9 cellular contexts compared by ENCODE assay signal in the genomic region with DNA sequence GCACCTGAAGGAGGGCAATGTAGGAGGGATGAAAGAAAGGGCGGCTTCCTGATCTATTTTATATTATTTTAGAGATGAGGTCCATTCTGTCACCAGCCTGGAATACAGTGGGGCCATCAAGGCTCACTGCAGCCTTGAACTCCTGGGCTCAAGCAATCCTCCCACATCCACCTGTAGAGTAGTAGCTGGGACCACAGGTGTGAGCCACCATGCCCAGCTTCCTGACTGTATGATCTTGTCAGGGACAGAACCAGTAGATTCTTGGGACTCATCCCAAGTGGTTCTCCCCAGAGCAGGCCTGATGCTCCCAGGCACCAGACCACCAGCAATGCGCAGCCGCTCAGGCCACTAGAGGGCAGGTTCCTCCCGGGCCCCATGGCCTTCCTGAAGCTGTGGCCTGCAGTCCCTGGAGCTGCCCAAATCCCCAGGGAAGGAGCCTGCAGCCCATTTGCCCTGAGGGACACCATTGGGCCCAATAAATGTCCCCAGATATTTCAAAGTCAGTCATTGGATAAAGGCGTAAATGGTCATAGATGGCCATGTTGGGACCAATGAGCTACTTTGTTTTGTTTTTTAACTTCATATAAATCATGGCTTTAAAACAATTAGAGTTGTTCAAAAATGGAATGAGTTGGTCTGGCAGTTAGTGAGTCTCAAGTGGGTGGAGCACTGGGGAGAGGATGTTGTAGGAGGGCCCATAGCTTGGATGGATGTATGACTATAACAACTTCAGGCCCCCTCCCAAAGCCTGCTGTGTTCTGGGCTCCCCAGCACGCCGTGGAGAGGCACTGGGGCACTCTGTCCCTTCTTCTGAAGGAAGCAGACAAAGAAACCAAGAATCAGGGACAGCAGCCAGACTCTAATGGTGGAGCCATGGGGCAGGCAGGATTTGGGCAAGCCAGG. TPM values are rescaled to one million over a fixed set of nuclear protein-coding genes. Genes with fewer than 3 reads are reported as not detected.
DNase-seq lines count a peak whose midpoint lies in the region; ATAC-seq, FAIRE-seq and TF ChIP-seq lines count a peak whose summit lies in the region.
"Had no signal": no experiment of that assay in that cellular context is flagged by ENCODE, and none has a peak within 500 bp of the region (broad histone marks: within the 10 kb centered on the region; RNA-seq: fewer than 3 reads in every experiment).

No MANE protein-coding gene starts in this region.

- TF ChIP-seq CTCF in Caco-2 (IDR thresholded peaks at IDR 0.05; ENCODE audit: insufficient read depth in 1 of 2, low read depth in 1 of 2, low read length in 1 of 2, severe bottlenecking in 1 of 2, unreplicated experiment in 1 of 2): peak; percentile 86 to 92
- peak; percentile 75 for TF ChIP-seq CTCF in PC-9 (conservative IDR thresholded peaks at IDR 0.05)
- TF ChIP-seq CTCF in GM12878 (IDR thresholded peaks at IDR 0.05 in 2 of 3, conservative IDR thresholded peaks at IDR 0.05 in 1 of 3; ENCODE audit: control insufficient read depth in 2 of 3, extremely low read depth in 1 of 3, insufficient read depth in 1 of 3, low read depth in 3 of 3, low read length in 3 of 3): peak; percentile 55 to 69 (median 63)

- no peak overlapping the region for H3K27ac Mint-ChIP-seq in Caco-2 (ENCODE audit: unreplicated experiment)

- TF ChIP-seq EP300 in GM12878 (IDR thresholded peaks at IDR 0.05; ENCODE audit: borderline replicate concordance in 1 of 2, control insufficient read depth in 1 of 2, low read depth in 2 of 2, low read length in 2 of 2): no peak

- WGBS in GM12878 (ENCODE audit: insufficient coverage, insufficient replicate concordance, low lambda C conversion rate, missing lambda C conversion rate): 24% methylated on average over 7 of the region's 7 CpGs
- WGBS in iPS DF 6.9 (ENCODE audit: insufficient coverage, insufficient read length): no CpG with 5 or more reads among the region's 7 CpGs

- CTCF ChIA-PET in Caco-2 (lab: Charles Lee) (interaction anchor here (0.5 to 1.5 kb wide), 14 partner anchors 10 to 334 kb away, joined by 3 to 19 read pairs (median 4); partner anchors contain the start of genes GOLT1A and PLEKHA6), HEK293T (lab: Yijun Ruan, JAX) (interaction anchor here (0.5 to 4.7 kb wide), 14 partner anchors 11 to 603 kb away, joined by 3 to 23 read pairs (median 4); partner anchors contain the start of gene PLEKHA6), PC-9 (lab: Charles Lee) (interaction anchor here (0.7 to 1.3 kb wide), 3 partner anchors 17 to 99 kb away, joined by 4 to 13 read pairs (median 5); partner anchors contain the start of gene GOLT1A), GM12878 (lab: Yijun Ruan, JAX) (interaction anchor here (0.6 to 7.5 kb wide), 34 partner anchors 9 to 245 kb away, joined by 3 to 153 read pairs (median 4); partner anchors contain the start of genes GOLT1A and PLEKHA6)

- peak; percentile 45 for TF ChIP-seq RAD21 in GM12878 (IDR thresholded peaks at IDR 0.05; ENCODE audit: insufficient read depth, low read depth, low read length)

- DNase-seq in Caco-2: peak; percentile 76 to 84
- DNase-seq in HEK293T (ENCODE audit: extremely low spot score): peak; percentile 92
- DNase-seq in PC-9: peak in 1 of 2 experiments; percentile 52
- DNase-seq in GM12878 (ENCODE audit: low read depth, low spot score): no peak
- peak; percentile 61 for DNase-seq in iPS DF 6.9 (ENCODE audit: low read depth, low spot score)
- peak; percentile 15 to 17 for DNase-seq in stimulated activated CD8-positive, alpha-beta memory T cell treated with anti-CD3 and anti-CD28 coated beads, Interleukin-15, amount 100 ng/mL, for 48 hours (ENCODE audit: low read depth in 2 of 2)

- H3K4me1 Mint-ChIP-seq in Caco-2 (ENCODE audit: low read depth, unreplicated experiment): no peaks in the 10 kb centered on the region

- peaks cover 28% of the 10 kb centered on the region for H3F3A ChIP-seq in PC-9 (ENCODE audit: insufficient read depth, low read depth)

- in situ Hi-C loops in GM12878 (cut with MboI): no loop called here

- no TSS peak for BruUV-seq in Caco-2 (replicated peaks; lab: Mats Ljungman, UMichigan)
- no TSS peak for BruUV-seq in PC-9 (replicated peaks; lab: Mats Ljungman, UMichigan)
- no TSS peak for BruUV-seq in GM12878 (replicated peaks; lab: Mats Ljungman, UMichigan)

- H3K9me2 ChIP-seq in PC-9 (ENCODE audit: insufficient read depth): no peaks in the 10 kb centered on the region

- no peak overlapping the region for H3K4me3 Mint-ChIP-seq in Caco-2 (ENCODE audit: unreplicated experiment)

- ATAC-seq in GM12878: peak; percentile 84
- no peak for ATAC-seq in GM21381 (IDR thresholded peaks at IDR 0.05; ENCODE audit: unreplicated experiment)
- ATAC-seq in activated CD4-positive, CD25-positive, alpha-beta regulatory T cell treated with anti-CD3 and anti-CD28 coated beads, Interleukin-2, amount 50 U/mL, for 24 hours: no peak

- H3K36me3 ChIP-seq in Caco-2 (ENCODE audit: control insufficient read depth, insufficient read depth, low read length) (peaks cover 1% of the 10 kb centered on the region), PC-9 (ENCODE audit: low read depth) (peaks cover 18% of the 10 kb centered on the region; the same call in 1 of the 2 replicates), GM12878 (ENCODE audit: control insufficient read depth in 2 of 2, insufficient read depth in 2 of 2, low read length in 1 of 2) (no peaks in the 10 kb centered on the region), iPS DF 6.9 (ENCODE audit: control insufficient read depth, insufficient read depth, low read length) (no peaks in the 10 kb centered on the region)

- H3K27ac ChIP-seq in PC-9: no peak overlapping the region
- no peak overlapping the region for H3K27ac ChIP-seq in GM12878 (ENCODE audit: control insufficient read depth, insufficient read depth)
- H3K27ac ChIP-seq in iPS DF 6.9 (ENCODE audit: low read length): no peak overlapping the region

- H3K9ac ChIP-seq in GM12878 (ENCODE audit: control insufficient read depth, insufficient read depth, low read length): no peak overlapping the region

- no peak overlapping the region for H3K4me3 ChIP-seq in Caco-2 (ENCODE audit: low read depth, low read length)
- H3K4me3 ChIP-seq in PC-9: no peak overlapping the region
- H3K4me3 ChIP-seq in GM12878: no peak overlapping the region
- H3K4me3 ChIP-seq in iPS DF 6.9 (ENCODE audit: low read length): no peak overlapping the region

- H3K27me3 Mint-ChIP-seq in Caco-2 (ENCODE audit: insufficient read depth, unreplicated experiment): no peaks in the 10 kb centered on the region

- intact Hi-C loops in Caco-2 (cut with micrococcal nuclease; ENCODE audit: unreplicated experiment) (loop anchor here (1.0 kb wide), 2 partner anchors 8 to 105 kb away; no protein-coding TSS in a partner anchor), PC-9 (cut with micrococcal nuclease; ENCODE audit: unreplicated experiment) (loop anchor here (1.0 kb wide), 1 partner anchor 105 kb away; no protein-coding TSS in a partner anchor), GM12878 (cut with micrococcal nuclease; ENCODE audit: unreplicated experiment) (loop anchor here (1.0 kb wide), 1 partner anchor 105 kb away; no protein-coding TSS in a partner anchor)

- SMC1A ChIA-PET in GM12878 (lab: Charles Lee; ENCODE audit: uncharacterized antibody, unreplicated experiment): interaction anchor here (0.6 to 8.4 kb wide), 13 partner anchors 10 to 505 kb away, joined by 3 to 86 read pairs (median 3); partner anchors contain the start of gene PLEKHA6

- POLR2A ChIA-PET in Caco-2 (lab: Charles Lee): no interaction called here
- POLR2A ChIA-PET in HEK293T (lab: Yijun Ruan, JAX): no interaction called here
- POLR2A ChIA-PET in PC-9 (lab: Charles Lee; ENCODE audit: unreplicated experiment): interaction anchor here (1.0 kb wide), 1 partner anchor 26 kb away, joined by 3 read pairs; no protein-coding TSS in a partner anchor
- POLR2A ChIA-PET in GM12878 (lab: Charles Lee): no interaction called here

- H3K9me3 ChIP-seq in Caco-2 (no peaks in the 10 kb centered on the region), PC-9 (ENCODE audit: insufficient read depth, low read depth) (no peaks in the 10 kb centered on the region), GM12878 (replicated peaks; ENCODE audit: control insufficient read depth, insufficient read depth, low read length) (no peaks in the 10 kb centered on the region), iPS DF 6.9 (ENCODE audit: control insufficient read depth, insufficient read depth, low read length) (no peaks in the 10 kb centered on the region)

- TF ChIP-seq POLR2A in GM12878 (IDR thresholded peaks at IDR 0.05; ENCODE audit: low read depth, low read length): no peak

- H2AFZ ChIP-seq in PC-9: no peak overlapping the region
- H2AFZ ChIP-seq in GM12878 (ENCODE audit: control insufficient read depth, low read depth, low read length): no peak overlapping the region

- H3K27me3 ChIP-seq in Caco-2 (replicated peaks; ENCODE audit: control insufficient read depth, insufficient read depth, low read length) (no peaks in the 10 kb centered on the region), PC-9 (ENCODE audit: insufficient read depth, low read depth) (no peaks in the 10 kb centered on the region), GM12878 (replicated peaks in 1 of 2; ENCODE audit: control insufficient read depth in 2 of 2, insufficient read depth in 2 of 2, low read length in 1 of 2) (peaks cover 2 to 6% of the 10 kb centered on the region in 2 experiments; a peak in 3 of 4 replicates), iPS DF 6.9 (ENCODE audit: control insufficient read depth, insufficient read depth, low read length) (no peaks in the 10 kb centered on the region)

- H3K9me3 Mint-ChIP-seq in Caco-2 (ENCODE audit: unreplicated experiment): no peaks in the 10 kb centered on the region

- H3K4me2 ChIP-seq in PC-9 (no peak overlapping the region), GM12878 (ENCODE audit: control insufficient read depth, insufficient read depth) (no peak overlapping the region)

- H3K36me3 Mint-ChIP-seq in Caco-2 (ENCODE audit: insufficient read depth, unreplicated experiment): peaks cover 18% of the 10 kb centered on the region

- RAD21 ChIA-PET in GM12878 (lab: Charles Lee; ENCODE audit: unreplicated experiment): interaction anchor here (0.6 to 4.8 kb wide), 13 partner anchors 9 to 248 kb away, joined by 3 to 57 read pairs (median 3); partner anchors contain the start of gene PLEKHA6

- H3K4me1 ChIP-seq in Caco-2 (peaks cover 8% of the 10 kb centered on the region; the same call in 1 of the 2 replicates), PC-9 (replicated peaks; ENCODE audit: insufficient read depth) (peaks cover 26% of the 10 kb centered on the region), GM12878 (ENCODE audit: control insufficient read depth, insufficient read depth, low read length) (no peaks in the 10 kb centered on the region), iPS DF 6.9 (ENCODE audit: control insufficient read depth, insufficient read depth, low read length) (peaks cover 14% of the 10 kb centered on the region; the same call in 1 of the 2 replicates)

- no peak for FAIRE-seq in GM12878 (lab: Jason Lieb, UNC)

- H4K20me1 ChIP-seq in PC-9 (ENCODE audit: insufficient read depth) (no peaks in the 10 kb centered on the region), GM12878 (ENCODE audit: control insufficient read depth, insufficient read depth) (no peaks in the 10 kb centered on the region; the same call in 1 of the 2 replicates)

- H3K79me2 ChIP-seq in PC-9 (ENCODE audit: low read depth): no peaks in the 10 kb centered on the region
- no peaks in the 10 kb centered on the region for H3K79me2 ChIP-seq in GM12878 (ENCODE audit: control insufficient read depth, insufficient read depth, low read length)

RNA-seq across cellular contexts. Expression of gene GOLT1A, which starts 44.7 kb away (rescaled TPM):
- total RNA-seq in Caco-2 (2022): 20.4 and 25.9 TPM in 2 replicates
- total RNA-seq in PC-9 (2021): 18.7 and 22.8 TPM in 2 replicates
- not detected in 2 replicates for total RNA-seq in GM12878 (2013; cell fraction: nucleolus; rRNA removed)
- not detected in 2 replicates for total RNA-seq in GM12878 (2014; rRNA removed)
- not detected in 2 replicates for total RNA-seq in GM12878 (2014; rRNA removed; fragmentation: Illumina TruSeq; extraction: Trizol)
- total RNA-seq in GM12878 (2021): not detected in 2 replicates
- not detected for polyA plus RNA-seq in GM12878 (2011; ENCODE audit: low read depth)
- polyA plus RNA-seq in GM12878 (2011; rRNA removed): 0.46 and 0.68 TPM in 2 replicates
- 0.67 and 1.4 TPM in 2 replicates for polyA plus RNA-seq in GM12878 (2011; cell fraction: cytosol; rRNA removed)
- 0.16 and 1.2 TPM in 2 replicates for polyA plus RNA-seq in GM12878 (2011; cell fraction: nucleus; rRNA removed)
- polyA plus RNA-seq in GM12878 (2012): 0.19 TPM in 1 of 2 replicates, not detected in the other
- polyA plus RNA-seq in GM12878 (2014; fragmentation: Illumina TruSeq; extraction: Trizol): 0.65 TPM in 1 of 2 replicates, not detected in the other
- polyA plus RNA-seq in GM12878 (2014; fragmentation: Nextera tagmentation; extraction: Ambion mirVana): under 1 TPM in 1 of 2 experiments, not detected in 1; 0.09 TPM
- polyA plus RNA-seq in GM12878 (2014; rRNA removed): not detected in 2 replicates
- not detected for polyA plus RNA-seq in GM12878 (2016; fragmentation: Nextera tagmentation; extraction: Ambion mirVana)
- 0.29 and 0.77 TPM in 2 replicates for polyA minus RNA-seq in GM12878 (2011; rRNA and poly(A)+ RNA removed)
- not detected in 2 replicates for polyA minus RNA-seq in GM12878 (2011; cell fraction: cytosol; rRNA and poly(A)+ RNA removed)
- not detected in 2 replicates for polyA minus RNA-seq in GM12878 (2011; cell fraction: nucleus; rRNA and poly(A)+ RNA removed)
- total RNA-seq: skeletal muscle tissue had no signal

Comparison
In these comparisons a context has a peak if more than half of its experiments do, and no peak if none do; other contexts are left out.
1. RNA of gene GOLT1A, which starts 44.7 kb away (total RNA-seq): 20.4 to 25.9 TPM in Caco-2 and 18.7 to 22.8 TPM in PC-9; not detected in GM12878; every median in the first group is over 10 times any median in the second.
2. Peak in every context shown above with its lines, with median percentiles within 50 percentile points of each other: CTCF ChIP-seq.